ENCODE assay signal across 9 cellular contexts in the genomic region with DNA sequence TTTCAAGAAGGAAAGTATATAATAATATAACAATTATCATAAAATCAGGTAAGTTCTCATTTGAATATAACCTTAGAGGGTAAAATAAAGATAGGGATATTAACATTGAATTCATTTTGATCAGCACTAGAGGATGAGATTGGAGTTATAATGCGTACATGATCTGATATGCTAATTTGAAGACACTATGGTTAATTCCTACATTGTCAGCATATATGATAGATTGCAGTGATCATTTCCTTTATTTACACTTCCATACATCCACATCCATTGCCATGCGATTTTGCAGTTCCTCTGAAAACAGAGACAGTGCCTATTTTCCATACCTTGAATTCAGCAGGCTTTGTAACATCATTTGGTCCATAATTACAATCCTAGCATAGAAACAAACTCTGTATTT.
"Had no signal": no experiment of that assay in that cellular context is flagged by ENCODE, and none has a peak within 500 bp of the region (broad histone marks: within the 10 kb centered on the region; RNA-seq: fewer than 3 reads in every experiment).

No MANE protein-coding gene starts in this region.

- H3K4me1 Mint-ChIP-seq: IgD-negative memory B cell had no signal

- H3K4me3 Mint-ChIP-seq: HFFc6, IgD-negative memory B cell had no signal

- H3K4me3 ChIP-seq: GM23248, HAP-1 had no signal

- H3K27me3 Mint-ChIP-seq: IgD-negative memory B cell had no signal

- H3K27ac Mint-ChIP-seq: HFFc6, IgD-negative memory B cell had no signal

- H2AFZ ChIP-seq: GM23248 had no signal

- H3K36me3 Mint-ChIP-seq: IgD-negative memory B cell had no signal

- H3K36me3 ChIP-seq: HAP-1 had no signal

- H3K27ac ChIP-seq: GM23248 had no signal

- DNase-seq: GM23248, GOT3, H7, HFFc6, Kasumi-1, KG1 had no signal

- ATAC-seq: HCT116 had no signal

- H3K4me1 ChIP-seq: HAP-1 had no signal

- H3K9ac ChIP-seq: GM23248 had no signal
